ENCODE assay signal across 13 cellular contexts in the genomic region with DNA sequence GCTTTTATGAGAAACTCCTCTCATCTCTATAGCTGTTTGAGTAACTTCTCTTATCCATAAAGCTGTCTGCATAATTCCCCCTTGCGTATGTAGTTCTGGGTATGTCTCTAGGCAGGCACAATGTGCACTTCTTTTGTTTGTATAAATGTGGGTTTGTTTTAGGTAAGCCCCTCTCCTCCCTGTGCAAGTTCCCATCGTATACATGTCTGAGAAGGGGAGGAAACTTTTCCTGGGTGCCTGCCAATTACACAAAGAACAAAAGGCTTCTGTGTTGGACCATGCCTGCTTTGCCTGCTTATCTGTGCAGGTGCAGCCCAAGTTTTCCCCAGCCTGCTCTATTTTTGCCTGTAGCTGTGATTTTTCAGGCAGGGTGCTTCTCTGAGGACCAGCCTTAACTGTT.
A peak's percentile ranks its signal among the peaks of the same experiment; 100 is the strongest.
DNase-seq lines count a peak whose midpoint lies in the region; ATAC-seq and TF ChIP-seq lines count a peak whose summit lies in the region.
"Had no signal": no experiment of that assay in that cellular context is flagged by ENCODE, and none has a peak within 500 bp of the region (broad histone marks: within the 10 kb centered on the region; RNA-seq: fewer than 3 reads in every experiment).

No MANE protein-coding gene starts in this region.

- TF ChIP-seq CTCF in RWPE1 (conservative IDR thresholded peaks at IDR 0.05; ENCODE audit: low read depth): no peak

- ATAC-seq in HG03108 (IDR thresholded peaks at IDR 0.05; ENCODE audit: unreplicated experiment): no peak
- ATAC-seq: A549 had no signal

- no peak overlapping the region for H3K27ac ChIP-seq in RWPE1
- H3K27ac ChIP-seq: A549, upper lobe of left lung had no signal

- POLR2A ChIA-PET in RWPE1 (lab: Yijun Ruan, JAX; ENCODE audit: low non-redundant PET): no interaction called here

- CTCF ChIA-PET in RWPE1 (lab: Yijun Ruan, JAX): interaction anchor here (0.6 kb wide), 1 partner anchor 344 kb away, joined by 8 read pairs; no protein-coding TSS in a partner anchor

- peak in 2 of 3 experiments; percentile 31 to 72 for DNase-seq in NCI-H1417 (lab: John Stamatoyannopoulos, UW)
- DNase-seq in NCI-H1417 treated with DMSO at 0.1 percent for 48 hours (lab: John Stamatoyannopoulos, UW): no peak
- DNase-seq in NCI-H345 (lab: John Stamatoyannopoulos, UW): peak; percentile 81
- DNase-seq in globus pallidus (ENCODE audit: low spot score): peak; percentile 1
- DNase-seq in superior temporal gyrus (ENCODE audit: extremely low spot score): peak; percentile 22
- no peak for DNase-seq in stimulated activated CD4-positive, alpha-beta T cell treated with anti-CD3 and anti-CD28 coated beads, Interleukin-4, amount 100 ng/mL, for 24 hours
- no peak for DNase-seq in RWPE1 (ENCODE audit: low spot score)
- DNase-seq: activated CD4-positive, alpha-beta T cell treated with anti-CD3 and anti-CD28 coated beads, Interleukin-2, amount 50 U/mL, for 1 hour; immature natural killer cell; SW 1271; upper lobe of left lung had no signal

Comparison
In these comparisons a context has a peak if more than half of its experiments do, and no peak if none do; other contexts are left out.
1. DNase-seq: peak in NCI-H1417 (2 of 3), NCI-H345 (single experiment), globus pallidus (single experiment) and superior temporal gyrus (single experiment); none in NCI-H1417 treated with DMSO at 0.1 percent for 48 hours (single experiment), stimulated activated CD4-positive, alpha-beta T cell treated with anti-CD3 and anti-CD28 coated beads, Interleukin-4, amount 100 ng/mL, for 24 hours (single experiment) and RWPE1 (single experiment).